ENCODE assay signal across 8 cellular contexts in genomic region chr11:119095066-119095880, GRCh38. TPM values are rescaled to one million over a fixed set of nuclear protein-coding genes. Genes with fewer than 3 reads are reported as not detected.
A peak's percentile ranks its signal among the peaks of the same experiment; 100 is the strongest.
DNase-seq lines count a peak whose midpoint lies in the region; ATAC-seq and TF ChIP-seq lines count a peak whose summit lies in the region.

No MANE protein-coding gene starts in this region.

- peaks cover 36 to 49% of the 10 kb centered on the region in 2 donors for H3K36me3 Mint-ChIP-seq in activated naive CD4-positive, alpha-beta T cell treated with anti-CD3 and anti-CD28 coated beads, Interleukin-2, amount 50 U/mL, for 72 hours

- H3K4me2 ChIP-seq in SK-N-SH, result peak overlapping the region; percentile 98

- H3K79me2 ChIP-seq in SK-N-SH (ENCODE audit: insufficient read depth), result peaks cover 60% of the 10 kb centered on the region

- TF ChIP-seq POLR2A in suprapubic skin (IDR thresholded peaks at IDR 0.05), result peak; percentile 94 to 99

- H2AFZ ChIP-seq in SK-N-SH (ENCODE audit: low read depth), result no peak overlapping the region

- H3K9ac ChIP-seq in SK-N-SH, result peak overlapping the region; percentile 89

- peak; percentile 77 for ATAC-seq in HG02623 (IDR thresholded peaks at IDR 0.05; ENCODE audit: unreplicated experiment)
- peak; percentile 85 to 86 for ATAC-seq in activated naive CD4-positive, alpha-beta T cell treated with anti-CD3 and anti-CD28 coated beads, Interleukin-2, amount 50 U/mL, for 72 hours

- under 1% methylated on average over 35 of the region's 79 CpGs for WGBS in SK-N-SH (ENCODE audit: low lambda C conversion rate)
- 0% methylated on average over 13 of the region's 79 CpGs for WGBS in suprapubic skin

- H3K4me3 ChIP-seq in SK-N-SH (ENCODE audit: low read depth in 2 of 2, low read length in 1 of 2) (peak overlapping the region; percentile 84 to 87), suprapubic skin (peak overlapping the region; percentile 85)

- no peaks in the 10 kb centered on the region for H3K9me3 ChIP-seq in SK-N-SH
- no peaks in the 10 kb centered on the region for H3K9me3 ChIP-seq in suprapubic skin

- H3K36me3 ChIP-seq in SK-N-SH (replicated peaks in 1 of 2; ENCODE audit: control insufficient read depth in 1 of 2, insufficient read depth in 2 of 2, low read length in 1 of 2), result peaks cover 45 to 50% of the 10 kb centered on the region in 2 experiments
- peaks cover 25% of the 10 kb centered on the region for H3K36me3 ChIP-seq in suprapubic skin

- H3K9me3 Mint-ChIP-seq in activated naive CD4-positive, alpha-beta T cell treated with anti-CD3 and anti-CD28 coated beads, Interleukin-2, amount 50 U/mL, for 72 hours, result no peaks in the 10 kb centered on the region

- TF ChIP-seq EP300 in SK-N-SH (IDR thresholded peaks at IDR 0.05; ENCODE audit: borderline replicate concordance in 1 of 2, low read depth in 1 of 2, low read length in 1 of 2) (peak in 1 of 2 experiments; percentile 57; a peak in 1 of 4 replicates), suprapubic skin (IDR thresholded peaks at IDR 0.05) (no peak)

- TF ChIP-seq CTCF in GM10266 (IDR thresholded peaks at IDR 0.05; ENCODE audit: control insufficient read depth, insufficient read depth, low read depth, missing control alignments), result no peak
- 0 out of 2 replicates have a peak, but pooled peaks have one; percentile 14 for TF ChIP-seq CTCF in SK-N-SH (IDR thresholded peaks at IDR 0.05)
- no peak for TF ChIP-seq CTCF in suprapubic skin (IDR thresholded peaks at IDR 0.05)

- H3K27ac ChIP-seq in SK-N-SH (ENCODE audit: low read depth in 2 of 2, low read length in 1 of 2), result peak overlapping the region; percentile 72 to 89
- peak overlapping the region; percentile 84 for H3K27ac ChIP-seq in suprapubic skin

- peaks cover 22 to 24% of the 10 kb centered on the region in 2 experiments; a peak in 3 of 4 replicates for H3K4me1 ChIP-seq in SK-N-SH (ENCODE audit: control insufficient read depth in 1 of 2, insufficient read depth in 2 of 2, low read depth in 1 of 2, low read length in 1 of 2)
- peaks cover 37% of the 10 kb centered on the region for H3K4me1 ChIP-seq in suprapubic skin

- no peaks in the 10 kb centered on the region for H3K27me3 ChIP-seq in SK-N-SH (ENCODE audit: insufficient read depth)
- H3K27me3 ChIP-seq in suprapubic skin, result no peaks in the 10 kb centered on the region

- H3K27ac Mint-ChIP-seq in activated naive CD4-positive, alpha-beta T cell treated with anti-CD3 and anti-CD28 coated beads, Interleukin-2, amount 50 U/mL, for 72 hours, result peak overlapping the region; percentile 89 to 97

- peak; percentile 31 for TF ChIP-seq RAD21 in SK-N-SH (IDR thresholded peaks at IDR 0.05; ENCODE audit: low read length)

- POLR2A ChIA-PET in SK-N-SH (lab: Yijun Ruan, JAX), result interaction anchor here (0.6 to 2.6 kb wide), 12 partner anchors 10 to 431 kb away, joined by 3 to 31 read pairs (median 6); partner anchors contain the start of genes C2CD2L, HINFP, HMBS and HYOU1

- CTCF ChIA-PET in SK-N-SH (lab: Yijun Ruan, JAX), result interaction anchor here (0.6 to 3.4 kb wide), 24 partner anchors 10 to 243 kb away, joined by 3 to 20 read pairs (median 3); partner anchors contain the start of genes C2CD2L, NLRX1, SLC37A4 and UPK2

- DNase-seq in GM10266 (ENCODE audit: extremely low spot score) (peak; percentile 99), NCI-H1092 (lab: John Stamatoyannopoulos, UW) (peak; percentile 100), SK-N-SH (peak; percentile 96), glomerular endothelial cell (ENCODE audit: extremely low read depth, low read depth, low spot score) (peak; percentile 94), nucleus accumbens (lab: John Stamatoyannopoulos, UW) (peak; percentile 89 to 100 (median 99)), suprapubic skin (ENCODE audit: low spot score in 2 of 2) (peak; percentile 100)
- peak; percentile 99 to 100 for DNase-seq in activated naive CD4-positive, alpha-beta T cell treated with anti-CD3 and anti-CD28 coated beads, Interleukin-2, amount 50 U/mL, for 72 hours (ENCODE audit: low spot score in 2 of 2)

- H3F3A ChIP-seq in SK-N-SH (replicated peaks; ENCODE audit: insufficient read depth), result peaks cover 38% of the 10 kb centered on the region

- no peaks in the 10 kb centered on the region for H3K9me2 ChIP-seq in SK-N-SH

- H4K20me1 ChIP-seq in SK-N-SH (ENCODE audit: insufficient read depth), result peaks cover 31% of the 10 kb centered on the region

TF ChIP-seq in SK-N-SH, 30 proteins besides CTCF, POLR2A, EP300 and RAD21 (continues in another document):
- TF ChIP-seq SIN3A (IDR thresholded peaks at IDR 0.05; ENCODE audit: borderline replicate concordance, low read depth, low read length) (peak; percentile 90), MEF2A (IDR thresholded peaks at IDR 0.05; ENCODE audit: borderline replicate concordance, low read depth) (no peak), EZH2phosphoT487 (IDR thresholded peaks at IDR 0.05; ENCODE audit: borderline replicate concordance, low read depth) (no peak), SMC3 (IDR thresholded peaks at IDR 0.05; ENCODE audit: low read depth, low read length) (no peak), GABPA (IDR thresholded peaks at IDR 0.05; ENCODE audit: low read depth) (peak; percentile 45; the same call in 1 of the 2 replicates), FOXM1 (IDR thresholded peaks at IDR 0.05; ENCODE audit: low read depth) (peak; percentile 97), ELF1 (IDR thresholded peaks at IDR 0.05) (peak; percentile 74; the same call in 1 of the 2 replicates), ZBTB33 (IDR thresholded peaks at IDR 0.05; ENCODE audit: borderline replicate concordance, low read depth) (no peak; the same call in 1 of the 2 replicates), FOXJ3 (CRISPR knock-in tag; IDR thresholded peaks at IDR 0.05) (no peak), NRF1 (IDR thresholded peaks at IDR 0.05; ENCODE audit: low read depth, low read length) (no peak; the same call in 1 of the 2 replicates), YY1 (IDR thresholded peaks at IDR 0.05; ENCODE audit: low read depth) (no peak), MAX (IDR thresholded peaks at IDR 0.05; ENCODE audit: low read depth) (peak; percentile 60; the same call in 1 of the 2 replicates)

RNA-seq across cellular contexts. Expression of gene DPAGT1, which starts 6.4 kb away (rescaled TPM):
- 99.5 and 128 TPM in 2 replicates for polyA plus RNA-seq in SK-N-SH (2012; rRNA removed)
- 68.0 and 70.3 TPM in 2 replicates for polyA plus RNA-seq in SK-N-SH (2012; cell fraction: cytosol; rRNA removed)
- 182 and 268 TPM in 2 replicates for polyA plus RNA-seq in SK-N-SH (2012; cell fraction: nucleus; rRNA removed)
- 10 to 100 TPM; 74.7 to 79.9 TPM for total RNA-seq in activated naive CD4-positive, alpha-beta T cell treated with anti-CD3 and anti-CD28 coated beads, Interleukin-2, amount 50 U/mL, for 72 hours
- total RNA-seq in glomerular endothelial cell (18.6 and 45.5 TPM in 2 replicates), suprapubic skin (10 to 100 TPM; 21.2 to 32.2 (median 26.9) TPM)

RNA-seq across cellular contexts. Expression of gene HMBS, which starts 10.6 kb away (rescaled TPM):
- polyA plus RNA-seq in SK-N-SH (2012; rRNA removed), result 69.4 and 77.4 TPM in 2 replicates
- 38.8 and 60.3 TPM in 2 replicates for polyA plus RNA-seq in SK-N-SH (2012; cell fraction: cytosol; rRNA removed)
- 116 and 126 TPM in 2 replicates for polyA plus RNA-seq in SK-N-SH (2012; cell fraction: nucleus; rRNA removed)
- 10 to 100 TPM; 20.0 to 35.7 TPM for total RNA-seq in activated naive CD4-positive, alpha-beta T cell treated with anti-CD3 and anti-CD28 coated beads, Interleukin-2, amount 50 U/mL, for 72 hours
- total RNA-seq in glomerular endothelial cell (8.6 and 10.1 TPM in 2 replicates), suprapubic skin (10 to 100 TPM in 3 of 4 donors, 1 to 10 TPM in 1; 5.2 to 18.4 (median 13.3) TPM)

RNA-seq across cellular contexts. Expression of gene C2CD2L, which starts 11.9 kb away (rescaled TPM):
- 7.6 and 8.6 TPM in 2 replicates for polyA plus RNA-seq in SK-N-SH (2012; rRNA removed)
- polyA plus RNA-seq in SK-N-SH (2012; cell fraction: cytosol; rRNA removed), result 3.5 and 5.3 TPM in 2 replicates
- polyA plus RNA-seq in SK-N-SH (2012; cell fraction: nucleus; rRNA removed), result 27.1 and 27.9 TPM in 2 replicates
- 10 to 100 TPM; 19.1 to 43.2 TPM for total RNA-seq in activated naive CD4-positive, alpha-beta T cell treated with anti-CD3 and anti-CD28 coated beads, Interleukin-2, amount 50 U/mL, for 72 hours
- total RNA-seq in glomerular endothelial cell (8.9 and 13.2 TPM in 2 replicates), suprapubic skin (10 to 100 TPM; 20.1 to 25.9 (median 21.5) TPM)

RNA-seq across cellular contexts. Expression of gene HINFP, which starts 26.1 kb away (rescaled TPM):
- 21.8 and 36.1 TPM in 2 replicates for polyA plus RNA-seq in SK-N-SH (2012; rRNA removed)
- 10.6 and 14.6 TPM in 2 replicates for polyA plus RNA-seq in SK-N-SH (2012; cell fraction: cytosol; rRNA removed)
- polyA plus RNA-seq in SK-N-SH (2012; cell fraction: nucleus; rRNA removed), result 113 and 143 TPM in 2 replicates
- 10 to 100 TPM; 38.0 to 53.3 TPM for total RNA-seq in activated naive CD4-positive, alpha-beta T cell treated with anti-CD3 and anti-CD28 coated beads, Interleukin-2, amount 50 U/mL, for 72 hours
- total RNA-seq in glomerular endothelial cell (13.0 and 17.3 TPM in 2 replicates), suprapubic skin (10 to 100 TPM; 16.1 to 45.1 (median 26.7) TPM)

RNA-seq across cellular contexts. Expression of gene VPS11, which starts 27.7 kb away (rescaled TPM):
- 13.8 and 14.8 TPM in 2 replicates for polyA plus RNA-seq in SK-N-SH (2012; rRNA removed)
- 8.9 and 11.4 TPM in 2 replicates for polyA plus RNA-seq in SK-N-SH (2012; cell fraction: cytosol; rRNA removed)
- 39.6 and 51.2 TPM in 2 replicates for polyA plus RNA-seq in SK-N-SH (2012; cell fraction: nucleus; rRNA removed)
- total RNA-seq in activated naive CD4-positive, alpha-beta T cell treated with anti-CD3 and anti-CD28 coated beads, Interleukin-2, amount 50 U/mL, for 72 hours, result 10 to 100 TPM; 26.6 to 42.2 TPM
- total RNA-seq in glomerular endothelial cell, result 36.9 and 40.3 TPM in 2 replicates
- total RNA-seq in suprapubic skin, result 10 to 100 TPM; 37.2 to 57.2 (median 47.9) TPM

Comparison
In these comparisons a context has a peak if more than half of its experiments do, and no peak if none do; other contexts are left out.
1. Peak in every context shown above with its lines: DNase-seq, ATAC-seq, H3K4me3 ChIP-seq and H3K27ac ChIP-seq.